Comparison of ENCODE assay signal across 8 cellular contexts in the genomic region with DNA sequence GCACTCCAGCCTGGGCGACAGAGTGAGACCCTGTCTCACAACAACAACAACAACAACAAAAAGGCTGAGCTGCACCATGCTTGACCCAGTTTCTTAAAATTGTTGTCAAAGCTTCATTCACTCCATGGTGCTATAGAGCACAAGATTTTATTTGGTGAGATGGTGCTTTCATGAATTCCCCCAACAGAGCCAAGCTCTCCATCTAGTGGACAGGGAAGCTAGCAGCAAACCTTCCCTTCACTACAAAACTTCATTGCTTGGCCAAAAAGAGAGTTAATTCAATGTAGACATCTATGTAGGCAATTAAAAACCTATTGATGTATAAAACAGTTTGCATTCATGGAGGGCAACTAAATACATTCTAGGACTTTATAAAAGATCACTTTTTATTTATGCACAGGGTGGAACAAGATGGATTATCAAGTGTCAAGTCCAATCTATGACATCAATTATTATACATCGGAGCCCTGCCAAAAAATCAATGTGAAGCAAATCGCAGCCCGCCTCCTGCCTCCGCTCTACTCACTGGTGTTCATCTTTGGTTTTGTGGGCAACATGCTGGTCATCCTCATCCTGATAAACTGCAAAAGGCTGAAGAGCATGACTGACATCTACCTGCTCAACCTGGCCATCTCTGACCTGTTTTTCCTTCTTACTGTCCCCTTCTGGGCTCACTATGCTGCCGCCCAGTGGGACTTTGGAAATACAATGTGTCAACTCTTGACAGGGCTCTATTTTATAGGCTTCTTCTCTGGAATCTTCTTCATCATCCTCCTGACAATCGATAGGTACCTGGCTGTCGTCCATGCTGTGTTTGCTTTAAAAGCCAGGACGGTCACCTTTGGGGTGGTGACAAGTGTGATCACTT. TPM values are rescaled to one million over a fixed set of nuclear protein-coding genes. Genes with fewer than 3 reads are reported as not detected.
A peak's percentile ranks its signal among the peaks of the same experiment; 100 is the strongest.
DNase-seq lines count a peak whose midpoint lies in the region; FAIRE-seq and TF ChIP-seq lines count a peak whose summit lies in the region.

No MANE protein-coding gene starts in this region.

- H2AFZ ChIP-seq in H1 (ENCODE audit: low read length), result no peak overlapping the region

- no peak overlapping the region for H3K18ac ChIP-seq in H1 (ENCODE audit: extremely low read depth, low read length)

- no peaks in the 10 kb centered on the region for H3K36me3 ChIP-seq in H1 (ENCODE audit: control insufficient read depth in 2 of 4, insufficient read depth in 4 of 4, low read length in 3 of 4)
- no peaks in the 10 kb centered on the region for H3K36me3 ChIP-seq in small intestine (ENCODE audit: control insufficient read depth in 2 of 2, insufficient read depth in 2 of 2, low read length in 2 of 2)

- H3K4me3 ChIP-seq in H1 (ENCODE audit: extremely low read depth in 1 of 4, insufficient read depth in 2 of 4, low read depth in 3 of 4, low read length in 4 of 4), result no peak overlapping the region
- peak overlapping the region in 1 of 2 donors; percentile 17 for H3K4me3 ChIP-seq in small intestine (ENCODE audit: low read depth in 1 of 2, low read length in 2 of 2)

- no peaks in the 10 kb centered on the region for H3K36me3 Mint-ChIP-seq in activated T-cell treated with anti-CD3 and anti-CD28 coated beads, Interleukin-2, amount 50 U/mL, for 24 hours (ENCODE audit: low read depth)

- H3K27ac ChIP-seq in H1 (ENCODE audit: low read depth, low read length) (no peak overlapping the region), small intestine (ENCODE audit: low read depth in 1 of 2, low read length in 1 of 2) (peak overlapping the region in 1 of 2 donors; percentile 38)

- no peak overlapping the region for H2BK15ac ChIP-seq in H1 (ENCODE audit: low read length)

- H2BK120ac ChIP-seq in H1 (replicated peaks; ENCODE audit: low read depth, low read length), result no peak overlapping the region

- TF ChIP-seq RAD21 in H1 (IDR thresholded peaks at IDR 0.05 in 1 of 2, conservative IDR thresholded peaks at IDR 0.05 in 1 of 2; ENCODE audit: low read depth in 2 of 2, low read length in 2 of 2), result peak; percentile 79 to 84

- H3K27ac Mint-ChIP-seq in activated T-cell treated with anti-CD3 and anti-CD28 coated beads, Interleukin-2, amount 50 U/mL, for 24 hours, result peak overlapping the region; percentile 40

- H3K4me1 ChIP-seq in H1 (replicated peaks in 1 of 4; ENCODE audit: control insufficient read depth in 3 of 4, insufficient read depth in 4 of 4, low read length in 3 of 4), result peaks cover 0 to 6% (median 3%) of the 10 kb centered on the region in 4 experiments; a peak in 3 of 7 replicates
- no peaks in the 10 kb centered on the region for H3K4me1 ChIP-seq in small intestine (ENCODE audit: control insufficient read depth in 2 of 2, insufficient read depth in 1 of 2, low read depth in 1 of 2, low read length in 1 of 2)

- H3K4me1 Mint-ChIP-seq in activated T-cell treated with anti-CD3 and anti-CD28 coated beads, Interleukin-2, amount 50 U/mL, for 24 hours (ENCODE audit: low read depth), result peaks cover 73% of the 10 kb centered on the region

- H3K56ac ChIP-seq in H1 (replicated peaks; ENCODE audit: insufficient read length, low read depth, low read length), result no peak overlapping the region

- TF ChIP-seq POLR2A in H1 (IDR thresholded peaks at IDR 0.05; ENCODE audit: control extremely low read depth in 1 of 2, low read depth in 2 of 2, low read length in 2 of 2), result no peak

- no peak for TF ChIP-seq EP300 in H1 (IDR thresholded peaks at IDR 0.05; ENCODE audit: borderline replicate concordance in 1 of 2, low read depth in 2 of 2, low read length in 2 of 2)

- H3K27me3 Mint-ChIP-seq in activated T-cell treated with anti-CD3 and anti-CD28 coated beads, Interleukin-2, amount 50 U/mL, for 24 hours, result peaks cover 31% of the 10 kb centered on the region

- no peak overlapping the region for H3K23ac ChIP-seq in H1 (ENCODE audit: insufficient read length)

- H2BK20ac ChIP-seq in H1 (ENCODE audit: low read length), result 0 out of 2 replicates have a peak overlapping the region, but pooled peaks have one; percentile 26

- FAIRE-seq in H1 (lab: Jason Lieb, UNC), result peak; percentile 36
- FAIRE-seq in small intestine (lab: Jason Lieb, UNC), result no peak

- no peak overlapping the region for H4K8ac ChIP-seq in H1 (ENCODE audit: extremely low read depth, insufficient read depth, low read length)

- no peaks in the 10 kb centered on the region for H3K9me3 Mint-ChIP-seq in activated T-cell treated with anti-CD3 and anti-CD28 coated beads, Interleukin-2, amount 50 U/mL, for 24 hours

- H3K9me3 ChIP-seq in H1 (ENCODE audit: insufficient read depth in 2 of 2, low read depth in 1 of 2, low read length in 1 of 2) (no peaks in the 10 kb centered on the region), small intestine (ENCODE audit: control insufficient read depth, low read depth) (no peaks in the 10 kb centered on the region)

- H3K27me3 ChIP-seq in H1 (replicated peaks in 1 of 4; ENCODE audit: control insufficient read depth in 3 of 4, extremely low read depth in 1 of 4, insufficient read depth in 3 of 4, low read length in 3 of 4), result no peaks in the 10 kb centered on the region
- H3K27me3 ChIP-seq in small intestine (ENCODE audit: control insufficient read depth in 2 of 2, insufficient read depth in 2 of 2, low read length in 2 of 2), result no peaks in the 10 kb centered on the region

- no peak overlapping the region for H2BK12ac ChIP-seq in H1 (ENCODE audit: low read depth, low read length)

- H2AK5ac ChIP-seq in H1 (ENCODE audit: low read depth, low read length), result no peak overlapping the region

- 84% methylated on average over 9 of the region's 9 CpGs; no CpG with 5 or more reads in 1 of the 2 experiments for WGBS in H1 (ENCODE audit: extremely low coverage in 1 of 2, insufficient coverage in 1 of 2, insufficient read length in 1 of 2, insufficient replicate concordance in 2 of 2, low coverage in 1 of 2, low lambda C conversion rate in 2 of 2, missing lambda C conversion rate in 1 of 2), 2 experiments
- WGBS in small intestine, 3 donors, result 69 to 86% (median 71%) methylated on average over 9 of the region's 9 CpGs

- CTCF ChIA-PET in H1 (lab: Charles Lee; ENCODE audit: partially characterized antibody), result interaction anchor here (0.6 to 12.9 kb wide), 26 partner anchors 9 to 1383 kb away, joined by 3 to 164 read pairs (median 3); a partner anchor contains a TSS

- no peak overlapping the region for H4K91ac ChIP-seq in H1 (replicated peaks; ENCODE audit: insufficient read length, low read length)

- no peaks in the 10 kb centered on the region for H3K79me1 ChIP-seq in H1 (ENCODE audit: low read depth, low read length)

- POLR2A ChIA-PET in H1 (lab: Charles Lee; ENCODE audit: partially characterized antibody), result interaction anchor here (0.6 kb wide), 1 partner anchor 1096 kb away, joined by 3 read pairs; no protein-coding TSS in a partner anchor

- H3K23me2 ChIP-seq in H1 (ENCODE audit: low read depth, low read length), result no peaks in the 10 kb centered on the region

- no peak overlapping the region for H4K5ac ChIP-seq in H1 (ENCODE audit: insufficient read length, low read depth, low read length)

- no peak for DNase-seq in activated T-cell treated with anti-CD3 and anti-CD28 coated beads, Interleukin-2, amount 50 U/mL, for 24 hours
- no peak for DNase-seq in activated T-cell treated with anti-CD3 and anti-CD28 coated beads, Interleukin-2, amount 50 U/mL, for 1 hour
- DNase-seq in NOMO-1 treated with DMSO at 0.1 percent for 48 hours (lab: John Stamatoyannopoulos, UW; ENCODE audit: unreplicated experiment), result peak; percentile 71
- DNase-seq in H1 (ENCODE audit: low read depth in 1 of 2, low spot score in 2 of 2), result no peak
- peak; percentile 40 for DNase-seq in small intestine
- DNase-seq in HuH-7.5 (ENCODE audit: low spot score), result no peak
- DNase-seq in NCI-H1436 treated with DMSO at 0.1 percent for 48 hours (lab: John Stamatoyannopoulos, UW), result no peak
- DNase-seq in NCI-H1694 treated with DMSO at 0.1 percent for 48 hours (lab: John Stamatoyannopoulos, UW), result no peak

- no peak overlapping the region for H3K4ac ChIP-seq in H1 (replicated peaks; ENCODE audit: insufficient read length, low read depth, low read length)

- H4K20me1 ChIP-seq in H1 (replicated peaks in 1 of 2; ENCODE audit: control insufficient read depth in 1 of 2, insufficient read depth in 2 of 2, low read length in 2 of 2), result no peaks in the 10 kb centered on the region

- no peak overlapping the region for H2BK5ac ChIP-seq in H1 (ENCODE audit: low read depth, low read length)

- no peak overlapping the region for H3K4me2 ChIP-seq in H1 (ENCODE audit: insufficient read depth in 1 of 2, low read depth in 2 of 2, low read length in 2 of 2)

- H3K14ac ChIP-seq in H1 (ENCODE audit: insufficient read length), result no peak overlapping the region

- H3K9ac ChIP-seq in H1 (replicated peaks in 1 of 4; ENCODE audit: extremely low read depth in 1 of 4, low read depth in 3 of 4, low read length in 3 of 4), result no peak overlapping the region

- H3K79me2 ChIP-seq in H1 (ENCODE audit: control insufficient read depth in 1 of 2, insufficient read depth in 2 of 2, low read length in 2 of 2), result no peaks in the 10 kb centered on the region

- TF ChIP-seq CTCF in H1 (IDR thresholded peaks at IDR 0.05; ENCODE audit: control extremely low read depth in 1 of 3, insufficient read depth in 1 of 3, low read depth in 1 of 3, low read length in 3 of 3), result peak in 2 of 3 experiments; percentile 68 to 74; a peak in 3 of 4 replicates

- peak overlapping the region; percentile 44 for H3K4me3 Mint-ChIP-seq in activated T-cell treated with anti-CD3 and anti-CD28 coated beads, Interleukin-2, amount 50 U/mL, for 24 hours

RNA-seq across cellular contexts. Expression of a gene that starts 2.0 kb away (rescaled TPM):
- total RNA-seq in H1 (2021; fragmentation: NEBNext Ultra II Directional; extraction: Animal tissue kit (Norgen Biotek cat#: 25700)), result not detected in 2 replicates
- polyA plus RNA-seq in H1 (2011; rRNA removed) (not detected in 2 replicates), small intestine (under 1 TPM; 0.81 to 0.94 (median 0.89) TPM)
- not detected for polyA plus RNA-seq in H1 (2011; cell fraction: cytosol; rRNA removed)
- not detected for polyA plus RNA-seq in H1 (2011; cell fraction: nucleus; rRNA removed)
- not detected in 4 replicates for polyA plus RNA-seq in H1 (2012, experiment 1 of 2)
- polyA plus RNA-seq in H1 (2012, experiment 2 of 2), result not detected
- polyA plus RNA-seq in H1 (2013, experiment 1 of 2), result not detected
- not detected for polyA plus RNA-seq in H1 (2013, experiment 2 of 2)
- polyA minus RNA-seq in H1 (2011; rRNA and poly(A)+ RNA removed), result not detected in 2 replicates
- not detected for polyA minus RNA-seq in H1 (2011; cell fraction: cytosol; rRNA and poly(A)+ RNA removed)
- not detected for polyA minus RNA-seq in H1 (2011; cell fraction: nucleus; rRNA and poly(A)+ RNA removed)

RNA-seq across cellular contexts. Expression of a gene that starts 18.8 kb away (rescaled TPM):
- total RNA-seq in H1 (2021; fragmentation: NEBNext Ultra II Directional; extraction: Animal tissue kit (Norgen Biotek cat#: 25700)), result not detected in 2 replicates
- not detected in 2 replicates for polyA plus RNA-seq in H1 (2011; rRNA removed)
- not detected for polyA plus RNA-seq in H1 (2011; cell fraction: cytosol; rRNA removed)
- polyA plus RNA-seq in H1 (2011; cell fraction: nucleus; rRNA removed), result not detected
- polyA plus RNA-seq in H1 (2012, experiment 1 of 2), result not detected in 4 replicates
- polyA plus RNA-seq in H1 (2012, experiment 2 of 2), result not detected
- not detected for polyA plus RNA-seq in H1 (2013, experiment 1 of 2)
- polyA plus RNA-seq in H1 (2013, experiment 2 of 2), result not detected
- not detected in 2 replicates for polyA minus RNA-seq in H1 (2011; rRNA and poly(A)+ RNA removed)
- not detected for polyA minus RNA-seq in H1 (2011; cell fraction: cytosol; rRNA and poly(A)+ RNA removed)
- not detected for polyA minus RNA-seq in H1 (2011; cell fraction: nucleus; rRNA and poly(A)+ RNA removed)
- 1 to 10 TPM in 1 of 3 donors, under 1 TPM in 1, not detected in 1; 0.87 to 1.4 TPM for polyA plus RNA-seq in small intestine

RNA-seq across cellular contexts. Expression of a gene that starts 34.3 kb away (rescaled TPM):
- not detected in 2 replicates for total RNA-seq in H1 (2021; fragmentation: NEBNext Ultra II Directional; extraction: Animal tissue kit (Norgen Biotek cat#: 25700))
- polyA plus RNA-seq in H1 (2011; rRNA removed), result not detected in 2 replicates
- not detected for polyA plus RNA-seq in H1 (2011; cell fraction: cytosol; rRNA removed)
- not detected for polyA plus RNA-seq in H1 (2011; cell fraction: nucleus; rRNA removed)
- not detected in 4 replicates for polyA plus RNA-seq in H1 (2012, experiment 1 of 2)
- polyA plus RNA-seq in H1 (2012, experiment 2 of 2), result not detected
- not detected for polyA plus RNA-seq in H1 (2013, experiment 1 of 2)
- not detected for polyA plus RNA-seq in H1 (2013, experiment 2 of 2)
- polyA minus RNA-seq in H1 (2011; rRNA and poly(A)+ RNA removed), result not detected in 2 replicates
- polyA minus RNA-seq in H1 (2011; cell fraction: cytosol; rRNA and poly(A)+ RNA removed), result not detected
- polyA minus RNA-seq in H1 (2011; cell fraction: nucleus; rRNA and poly(A)+ RNA removed), result not detected
- 10 to 100 TPM; 11.3 to 13.9 (median 13.0) TPM for polyA plus RNA-seq in small intestine

Comparison
In these comparisons a context has a peak if more than half of its experiments do, and no peak if none do; other contexts are left out.
1. DNase-seq: peak in NOMO-1 treated with DMSO at 0.1 percent for 48 hours (single experiment) and small intestine (single experiment); none in activated T-cell treated with anti-CD3 and anti-CD28 coated beads, Interleukin-2, amount 50 U/mL, for 24 hours (single experiment), activated T-cell treated with anti-CD3 and anti-CD28 coated beads, Interleukin-2, amount 50 U/mL, for 1 hour (single experiment), H1 (0 of 2), HuH-7.5 (single experiment), NCI-H1436 treated with DMSO at 0.1 percent for 48 hours (single experiment) and NCI-H1694 treated with DMSO at 0.1 percent for 48 hours (single experiment).